In the genomic region with DNA sequence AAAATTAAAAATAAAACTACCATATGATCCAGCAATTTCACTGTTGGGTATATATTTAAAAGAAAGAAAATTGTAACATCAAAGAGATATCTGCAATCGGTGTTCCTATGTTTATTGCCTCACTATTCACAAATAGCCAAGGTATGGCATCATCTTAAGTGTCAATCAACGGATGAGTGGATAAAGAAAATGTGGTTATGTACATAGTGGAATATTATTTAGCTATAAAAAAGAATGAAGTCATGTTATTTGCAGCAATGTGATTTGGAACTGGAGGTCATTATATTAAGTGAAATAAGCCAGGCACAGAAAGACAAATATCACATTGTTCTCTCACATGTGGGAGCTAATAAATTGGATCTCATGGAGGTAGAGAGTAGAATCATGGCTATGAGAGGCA, we compare ENCODE assay signal across 7 cellular contexts.
DNase-seq lines count a peak whose midpoint lies in the region; FAIRE-seq and TF ChIP-seq lines count a peak whose summit lies in the region.

No MANE protein-coding gene starts in this region.

- H3K9me3 Mint-ChIP-seq in progenitor cell of endocrine pancreas (ENCODE audit: low read depth) = peaks cover 9% of the 10 kb centered on the region

- H3K9me3 ChIP-seq in OCI-LY1 (ENCODE audit: low read length) (0 out of 2 replicates have a peak, but pooled peaks cover 2% of the 10 kb centered on the region), H1 (ENCODE audit: insufficient read depth in 2 of 2, low read depth in 1 of 2, low read length in 1 of 2) (peaks cover 0 to 2% of the 10 kb centered on the region in 2 experiments; a peak in 1 of 4 replicates), PC-9 (ENCODE audit: insufficient read depth, low read depth) (no peaks in the 10 kb centered on the region)

- no peak overlapping the region for H2BK12ac ChIP-seq in H1 (ENCODE audit: low read depth, low read length)

- peak overlapping the region; percentile 22 for H3K27ac ChIP-seq in OCI-LY1 (ENCODE audit: low read depth, low read length, poor library complexity, severe bottlenecking)
- no peak overlapping the region for H3K27ac ChIP-seq in H1 (ENCODE audit: low read depth, low read length)
- H3K27ac ChIP-seq in PC-9 = no peak overlapping the region

- H3K27me3 Mint-ChIP-seq in progenitor cell of endocrine pancreas = no peaks in the 10 kb centered on the region

- no peaks in the 10 kb centered on the region for H4K20me1 ChIP-seq in OCI-LY1 (ENCODE audit: insufficient read depth, low read length)
- H4K20me1 ChIP-seq in H1 (replicated peaks in 1 of 2; ENCODE audit: control insufficient read depth in 1 of 2, insufficient read depth in 2 of 2, low read length in 2 of 2) = no peaks in the 10 kb centered on the region
- no peaks in the 10 kb centered on the region for H4K20me1 ChIP-seq in PC-9 (ENCODE audit: insufficient read depth)

- peak overlapping the region; percentile 36; the same call in 1 of the 2 replicates for H3K4me3 ChIP-seq in GM06990 (replicated peaks; ENCODE audit: low read depth, low read length)
- H3K4me3 ChIP-seq in OCI-LY1 (ENCODE audit: low read depth, low read length, poor library complexity, severe bottlenecking) = peak overlapping the region; percentile 31
- peak overlapping the region in 3 of 4 experiments; percentile 11 to 55 (median 32); a peak in 4 of 8 replicates for H3K4me3 ChIP-seq in H1 (ENCODE audit: extremely low read depth in 1 of 4, insufficient read depth in 2 of 4, low read depth in 3 of 4, low read length in 4 of 4)
- H3K4me3 ChIP-seq in PC-9 = no peak overlapping the region

- no peaks in the 10 kb centered on the region for H3F3A ChIP-seq in OCI-LY1 (ENCODE audit: insufficient read depth, low read length)
- 0 out of 2 replicates have a peak, but pooled peaks cover 4% of the 10 kb centered on the region for H3F3A ChIP-seq in PC-9 (ENCODE audit: insufficient read depth, low read depth)

- H3K4me1 Mint-ChIP-seq in progenitor cell of endocrine pancreas (ENCODE audit: low read depth) = peaks cover 2% of the 10 kb centered on the region

- H3K4me2 ChIP-seq in OCI-LY1 (ENCODE audit: low read length) (peak overlapping the region; percentile 47), H1 (ENCODE audit: insufficient read depth in 1 of 2, low read depth in 2 of 2, low read length in 2 of 2) (no peak overlapping the region), PC-9 (no peak overlapping the region)

- intact Hi-C loops in PC-9 (cut with micrococcal nuclease; ENCODE audit: unreplicated experiment) = no loop called here

- no peak overlapping the region for H2BK120ac ChIP-seq in H1 (replicated peaks; ENCODE audit: low read depth, low read length)

- no peak for TF ChIP-seq POLR2A in H1 (IDR thresholded peaks at IDR 0.05; ENCODE audit: control extremely low read depth in 1 of 2, low read depth in 2 of 2, low read length in 2 of 2)

- H2BK20ac ChIP-seq in H1 (ENCODE audit: low read length) = no peak overlapping the region

- H3K79me2 ChIP-seq in OCI-LY1 (ENCODE audit: insufficient read depth, low read length) (no peaks in the 10 kb centered on the region), H1 (ENCODE audit: control insufficient read depth in 1 of 2, insufficient read depth in 2 of 2, low read length in 2 of 2) (no peaks in the 10 kb centered on the region; a peak in 1 of 4 replicates), PC-9 (ENCODE audit: low read depth) (no peaks in the 10 kb centered on the region)

- H3K9ac ChIP-seq in OCI-LY1 (ENCODE audit: low read length) (peak overlapping the region; percentile 34; the same call in 1 of the 2 replicates), H1 (replicated peaks in 1 of 4; ENCODE audit: extremely low read depth in 1 of 4, low read depth in 3 of 4, low read length in 3 of 4) (peak overlapping the region in 1 of 4 experiments; percentile 15; a peak in 1 of 7 replicates)

- no peak overlapping the region for H2BK5ac ChIP-seq in H1 (ENCODE audit: low read depth, low read length)

- no peak overlapping the region for H3K4ac ChIP-seq in H1 (replicated peaks; ENCODE audit: insufficient read length, low read depth, low read length)

- H3K23ac ChIP-seq in H1 (ENCODE audit: insufficient read length) = no peak overlapping the region

- H3K79me1 ChIP-seq in H1 (ENCODE audit: low read depth, low read length) = no peaks in the 10 kb centered on the region

- TF ChIP-seq CTCF in GM06990 (IDR thresholded peaks at IDR 0.05; ENCODE audit: insufficient read depth, low read length, poor library complexity, severe bottlenecking) = no peak
- TF ChIP-seq CTCF in OCI-LY1 (IDR thresholded peaks at IDR 0.05; ENCODE audit: low read length) = no peak
- no peak for TF ChIP-seq CTCF in H1 (IDR thresholded peaks at IDR 0.05; ENCODE audit: control extremely low read depth in 1 of 3, insufficient read depth in 1 of 3, low read depth in 1 of 3, low read length in 3 of 3)
- TF ChIP-seq CTCF in progenitor cell of endocrine pancreas (IDR thresholded peaks at IDR 0.05; ENCODE audit: unreplicated experiment) = no peak
- no peak for TF ChIP-seq CTCF in PC-9 (conservative IDR thresholded peaks at IDR 0.05)

- WGBS in H1 (ENCODE audit: extremely low coverage in 1 of 2, insufficient coverage in 1 of 2, insufficient read length in 1 of 2, insufficient replicate concordance in 2 of 2, low coverage in 1 of 2, low lambda C conversion rate in 2 of 2, missing lambda C conversion rate in 1 of 2), 2 experiments = 87% methylated on average over 2 of the region's 2 CpGs; no CpG with 5 or more reads in 1 of the 2 experiments

- TF ChIP-seq EP300 in H1 (IDR thresholded peaks at IDR 0.05; ENCODE audit: borderline replicate concordance in 1 of 2, low read depth in 2 of 2, low read length in 2 of 2) = no peak

- CTCF ChIA-PET in H1 (lab: Charles Lee; ENCODE audit: partially characterized antibody) = interaction anchor here (0.8 to 2.5 kb wide), 16 partner anchors 9 to 105 kb away, joined by 3 to 16 read pairs (median 4); no protein-coding TSS in a partner anchor
- CTCF ChIA-PET in PC-9 (lab: Charles Lee) = no interaction called here

- H3K36me3 ChIP-seq in GM06990 (ENCODE audit: control insufficient read depth, insufficient read depth, low read length) = no peaks in the 10 kb centered on the region
- no peaks in the 10 kb centered on the region for H3K36me3 ChIP-seq in OCI-LY1 (ENCODE audit: insufficient read depth, low read length)
- H3K36me3 ChIP-seq in H1 (ENCODE audit: control insufficient read depth in 2 of 4, insufficient read depth in 4 of 4, low read length in 3 of 4) = no peaks in the 10 kb centered on the region; a peak in 1 of 8 replicates
- H3K36me3 ChIP-seq in PC-9 (ENCODE audit: low read depth) = no peaks in the 10 kb centered on the region

- no peak overlapping the region for H4K5ac ChIP-seq in H1 (ENCODE audit: insufficient read length, low read depth, low read length)

- H3K4me1 ChIP-seq in OCI-LY1 (ENCODE audit: insufficient read depth, low read length, severe bottlenecking) (peaks cover 11% of the 10 kb centered on the region), H1 (replicated peaks in 1 of 4; ENCODE audit: control insufficient read depth in 3 of 4, insufficient read depth in 4 of 4, low read length in 3 of 4) (peaks cover 0 to 3% (median 1%) of the 10 kb centered on the region in 4 experiments; a peak in 3 of 7 replicates), PC-9 (replicated peaks; ENCODE audit: insufficient read depth) (no peaks in the 10 kb centered on the region)

- H3K18ac ChIP-seq in H1 (ENCODE audit: extremely low read depth, low read length) = no peak overlapping the region

- H2AK5ac ChIP-seq in H1 (ENCODE audit: low read depth, low read length) = no peak overlapping the region

- H3K9me2 ChIP-seq in OCI-LY1 (ENCODE audit: low read depth, low read length) (no peaks in the 10 kb centered on the region), PC-9 (ENCODE audit: insufficient read depth) (no peaks in the 10 kb centered on the region)

- POLR2A ChIA-PET in H1 (lab: Charles Lee; ENCODE audit: partially characterized antibody) (interaction anchor here (0.7 to 1.7 kb wide), 5 partner anchors 9 to 155 kb away, joined by 3 to 4 read pairs (median 3); no protein-coding TSS in a partner anchor), PC-9 (lab: Charles Lee; ENCODE audit: unreplicated experiment) (no interaction called here)

- no peak for FAIRE-seq in H1 (lab: Jason Lieb, UNC)

- no peaks in the 10 kb centered on the region for H3K27me3 ChIP-seq in GM06990 (replicated peaks; ENCODE audit: control insufficient read depth, insufficient read depth, low read length)
- no peaks in the 10 kb centered on the region for H3K27me3 ChIP-seq in OCI-LY1 (ENCODE audit: insufficient read depth, low read length)
- no peaks in the 10 kb centered on the region for H3K27me3 ChIP-seq in H1 (replicated peaks in 1 of 4; ENCODE audit: control insufficient read depth in 3 of 4, extremely low read depth in 1 of 4, insufficient read depth in 3 of 4, low read length in 3 of 4)
- H3K27me3 ChIP-seq in PC-9 (ENCODE audit: insufficient read depth, low read depth) = no peaks in the 10 kb centered on the region

- no peak for DNase-seq in GM06990 (ENCODE audit: extremely low read depth, insufficient read length)
- DNase-seq in H1 (ENCODE audit: low read depth in 1 of 2, low spot score in 2 of 2) = no peak
- DNase-seq in progenitor cell of endocrine pancreas (ENCODE audit: low spot score, unreplicated experiment) = no peak
- no peak for DNase-seq in PC-9
- no peak for DNase-seq in C1 segment of cervical spinal cord (lab: John Stamatoyannopoulos, UW)
- no peak for DNase-seq in DMS 273 treated with DMSO at 0.1 percent for 48 hours (lab: John Stamatoyannopoulos, UW)

- no peak overlapping the region for H3K56ac ChIP-seq in H1 (replicated peaks; ENCODE audit: insufficient read length, low read depth, low read length)

- H3K27ac Mint-ChIP-seq in progenitor cell of endocrine pancreas = peak overlapping the region; percentile 67

- no peak overlapping the region for H2AFZ ChIP-seq in OCI-LY1 (ENCODE audit: low read length)
- no peak overlapping the region for H2AFZ ChIP-seq in H1 (ENCODE audit: low read length)
- no peak overlapping the region for H2AFZ ChIP-seq in PC-9

- peak overlapping the region; percentile 63 for H3K4me3 Mint-ChIP-seq in progenitor cell of endocrine pancreas (ENCODE audit: low read depth)

- no TSS peak for BruUV-seq in PC-9 (replicated peaks; lab: Mats Ljungman, UMichigan)

- H4K91ac ChIP-seq in H1 (replicated peaks; ENCODE audit: insufficient read length, low read length) = no peak overlapping the region

- TF ChIP-seq RAD21 in H1 (IDR thresholded peaks at IDR 0.05 in 1 of 2, conservative IDR thresholded peaks at IDR 0.05 in 1 of 2; ENCODE audit: low read depth in 2 of 2, low read length in 2 of 2) = no peak

- no peak overlapping the region for H2BK15ac ChIP-seq in H1 (ENCODE audit: low read length)

- H3K14ac ChIP-seq in H1 (ENCODE audit: insufficient read length) = no peak overlapping the region

- H3K36me3 Mint-ChIP-seq in progenitor cell of endocrine pancreas (ENCODE audit: insufficient read depth) = peaks cover 1% of the 10 kb centered on the region

- no peaks in the 10 kb centered on the region for H3K23me2 ChIP-seq in H1 (ENCODE audit: low read depth, low read length)

- H4K8ac ChIP-seq in H1 (ENCODE audit: extremely low read depth, insufficient read depth, low read length) = no peak overlapping the region

TF ChIP-seq in H1, 55 proteins besides CTCF, POLR2A, EP300 and RAD21 (continues in another document):
- TF ChIP-seq TAF1 (IDR thresholded peaks at IDR 0.05; ENCODE audit: low read depth, low read length) (no peak), SIRT6 (IDR thresholded peaks at IDR 0.05; ENCODE audit: low read length) (no peak), SP2 (IDR thresholded peaks at IDR 0.05; ENCODE audit: low read length) (no peak), SUZ12 (IDR thresholded peaks at IDR 0.05; ENCODE audit: low read length) (no peak)
